15 cellular contexts compared by ENCODE assay signal in the genomic region with DNA sequence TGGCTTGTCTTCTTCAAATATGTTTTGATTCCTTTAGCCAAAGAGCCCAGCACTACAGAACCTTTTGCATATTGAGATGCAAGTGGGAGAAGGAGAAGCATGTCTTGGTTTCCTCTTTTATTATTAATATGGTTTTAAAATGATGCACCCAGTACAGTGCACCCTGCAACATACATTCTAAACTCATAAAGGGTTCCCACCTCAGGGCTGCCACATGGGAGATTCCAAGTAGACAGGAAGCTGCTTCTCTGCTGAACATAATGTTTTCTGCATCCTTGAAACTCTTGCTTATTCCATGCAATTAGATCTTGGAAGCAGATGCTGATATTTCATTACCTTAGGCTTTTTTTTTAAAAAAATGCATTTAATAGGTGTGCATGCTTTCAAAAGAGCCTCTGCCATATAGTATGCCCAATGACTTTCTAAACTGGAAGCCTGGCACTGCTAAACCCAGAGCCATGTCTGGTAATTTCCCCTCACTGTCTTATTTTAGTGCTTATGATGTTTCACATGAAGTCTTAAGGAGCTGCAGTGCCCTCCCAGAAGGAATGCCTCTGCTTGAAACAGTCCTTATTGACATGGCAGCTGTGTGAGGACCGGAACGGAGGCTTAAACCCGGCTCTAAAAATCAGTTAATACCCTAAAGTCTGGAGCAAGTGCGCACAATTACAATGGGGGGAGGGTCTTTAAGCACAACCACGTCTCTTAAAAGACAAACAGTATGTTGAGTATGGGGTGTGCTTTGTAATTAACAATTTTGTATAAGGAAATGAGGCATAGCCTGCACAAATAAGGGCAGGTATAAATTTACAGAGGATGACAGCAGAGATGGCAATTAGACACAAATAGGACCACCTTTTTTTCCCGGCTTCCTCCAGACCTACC. TPM values are rescaled to one million over a fixed set of nuclear protein-coding genes. Genes with fewer than 3 reads are reported as not detected.
DNase-seq lines count a peak whose midpoint lies in the region; ATAC-seq and TF ChIP-seq lines count a peak whose summit lies in the region.
"Had no signal": no experiment of that assay in that cellular context is flagged by ENCODE, and none has a peak within 500 bp of the region (broad histone marks: within the 10 kb centered on the region; RNA-seq: fewer than 3 reads in every experiment).

No MANE protein-coding gene starts in this region.

- DNase-seq in SK-N-SH (no peak), NCI-H524 treated with DMSO at 0.1 percent for 48 hours (lab: John Stamatoyannopoulos, UW) (peak; percentile 83), memory B cell (ENCODE audit: low spot score in 2 of 2) (peak in 1 of 2 donors; percentile 10)
- DNase-seq in stimulated activated effector memory CD8-positive, alpha-beta T cell treated with anti-CD3 and anti-CD28 coated beads, Interleukin-12 subunit alpha, Interleukin-12 subunit beta, amount 100 ng/mL, for 72 hours (ENCODE audit: low spot score in 2 of 2) = no peak
- DNase-seq in stimulated activated CD4-positive, alpha-beta T cell treated with anti-CD3 and anti-CD28 coated beads, Interleukin-15, amount 100 ng/mL, for 24 hours = no peak
- DNase-seq: ACHN, activated gamma-delta T cell treated with Interleukin-2 at 50 U/mL for 16 hours, left cardiac atrium, natural killer cell, Right ventricle myocardium superior, testis had no signal

- POLR2A ChIA-PET in SK-N-SH (lab: Yijun Ruan, JAX) = no interaction called here

- H3K27me3 ChIP-seq in SK-N-SH (ENCODE audit: insufficient read depth) = no peaks in the 10 kb centered on the region
- H3K27me3 ChIP-seq: testis had no signal

- H3K36me3 Mint-ChIP-seq in memory B cell = peaks cover 7% of the 10 kb centered on the region
- H3K36me3 Mint-ChIP-seq in stimulated activated effector memory CD8-positive, alpha-beta T cell treated with anti-CD3 and anti-CD28 coated beads, Interleukin-12 subunit alpha, Interleukin-12 subunit beta, amount 100 ng/mL, for 72 hours = no peaks in the 10 kb centered on the region
- H3K36me3 Mint-ChIP-seq: natural killer cell had no signal

- H4K20me1 ChIP-seq in SK-N-SH (ENCODE audit: insufficient read depth) = peaks cover 29% of the 10 kb centered on the region

- H3K4me2 ChIP-seq in SK-N-SH = peak overlapping the region; percentile 86

- H3K9me3 Mint-ChIP-seq in memory B cell = peaks cover 6% of the 10 kb centered on the region
- H3K9me3 Mint-ChIP-seq in stimulated activated effector memory CD8-positive, alpha-beta T cell treated with anti-CD3 and anti-CD28 coated beads, Interleukin-12 subunit alpha, Interleukin-12 subunit beta, amount 100 ng/mL, for 72 hours = no peaks in the 10 kb centered on the region
- H3K9me3 Mint-ChIP-seq: natural killer cell had no signal

- H3K27ac Mint-ChIP-seq in memory B cell = peak overlapping the region; percentile 31
- no peak overlapping the region for H3K27ac Mint-ChIP-seq in stimulated activated effector memory CD8-positive, alpha-beta T cell treated with anti-CD3 and anti-CD28 coated beads, Interleukin-12 subunit alpha, Interleukin-12 subunit beta, amount 100 ng/mL, for 72 hours
- H3K27ac Mint-ChIP-seq: natural killer cell had no signal

- CTCF ChIA-PET in SK-N-SH (lab: Yijun Ruan, JAX) = interaction anchor here (1.0 kb wide), 1 partner anchor 374 kb away, joined by 5 read pairs; no protein-coding TSS in a partner anchor

- peak overlapping the region; percentile 61 to 74; a peak in 3 of 4 replicates for H3K4me3 ChIP-seq in SK-N-SH (ENCODE audit: low read depth in 2 of 2, low read length in 1 of 2)
- H3K4me3 ChIP-seq: cardiac muscle cell, testis had no signal

- peaks cover 6 to 9% of the 10 kb centered on the region in 2 experiments for H3K36me3 ChIP-seq in SK-N-SH (replicated peaks in 1 of 2; ENCODE audit: control insufficient read depth in 1 of 2, insufficient read depth in 2 of 2, low read length in 1 of 2)
- H3K36me3 ChIP-seq: cardiac muscle cell had no signal

- no peak for TF ChIP-seq RAD21 in SK-N-SH (IDR thresholded peaks at IDR 0.05; ENCODE audit: low read length)

- H2AFZ ChIP-seq in SK-N-SH (ENCODE audit: low read depth) = peak overlapping the region; percentile 7; the same call in 1 of the 2 replicates

- peaks cover 21% of the 10 kb centered on the region for H3K4me1 Mint-ChIP-seq in memory B cell
- H3K4me1 Mint-ChIP-seq in stimulated activated effector memory CD8-positive, alpha-beta T cell treated with anti-CD3 and anti-CD28 coated beads, Interleukin-12 subunit alpha, Interleukin-12 subunit beta, amount 100 ng/mL, for 72 hours = peaks cover 59% of the 10 kb centered on the region

- peaks cover 41% of the 10 kb centered on the region for H3K27me3 Mint-ChIP-seq in memory B cell

- 11% methylated on average over 6 of the region's 6 CpGs for WGBS in SK-N-SH (ENCODE audit: low lambda C conversion rate)

- H3K4me3 Mint-ChIP-seq in memory B cell = no peak overlapping the region
- peak overlapping the region; percentile 38 for H3K4me3 Mint-ChIP-seq in stimulated activated effector memory CD8-positive, alpha-beta T cell treated with anti-CD3 and anti-CD28 coated beads, Interleukin-12 subunit alpha, Interleukin-12 subunit beta, amount 100 ng/mL, for 72 hours
- H3K4me3 Mint-ChIP-seq: natural killer cell had no signal

- peak overlapping the region; percentile 94 for H3K9ac ChIP-seq in SK-N-SH

- peaks cover 63% of the 10 kb centered on the region for H3K79me2 ChIP-seq in SK-N-SH (ENCODE audit: insufficient read depth)

- ATAC-seq in SK-N-SH treated with all-trans-retinoic acid at 6 μM for 48 hours = no peak
- ATAC-seq in memory B cell (ENCODE audit: low read depth) = no peak
- ATAC-seq in stimulated activated effector memory CD8-positive, alpha-beta T cell treated with anti-CD3 and anti-CD28 coated beads, Interleukin-12 subunit alpha, Interleukin-12 subunit beta, amount 100 ng/mL, for 72 hours = no peak
- no peak for ATAC-seq in GM19351 (IDR thresholded peaks at IDR 0.05; ENCODE audit: unreplicated experiment)
- ATAC-seq in HG03159 (IDR thresholded peaks at IDR 0.05; ENCODE audit: unreplicated experiment) = no peak
- ATAC-seq: left cardiac atrium, natural killer cell had no signal

- no peak for TF ChIP-seq CTCF in SK-N-SH (IDR thresholded peaks at IDR 0.05)

- H3K4me1 ChIP-seq in SK-N-SH (ENCODE audit: control insufficient read depth in 1 of 2, insufficient read depth in 2 of 2, low read depth in 1 of 2, low read length in 1 of 2) = peaks cover 5 to 19% of the 10 kb centered on the region in 2 experiments; a peak in 2 of 4 replicates

- H3K9me2 ChIP-seq in SK-N-SH = no peaks in the 10 kb centered on the region

- H3F3A ChIP-seq in SK-N-SH (replicated peaks; ENCODE audit: insufficient read depth) = peaks cover 26% of the 10 kb centered on the region

- no peaks in the 10 kb centered on the region for H3K9me3 ChIP-seq in SK-N-SH
- H3K9me3 ChIP-seq: testis had no signal

- H3K27ac ChIP-seq in SK-N-SH (ENCODE audit: low read depth in 2 of 2, low read length in 1 of 2) = peak overlapping the region; percentile 81 to 87
- H3K27ac ChIP-seq: cardiac muscle cell, testis had no signal

- TF ChIP-seq EP300 in SK-N-SH (IDR thresholded peaks at IDR 0.05; ENCODE audit: borderline replicate concordance in 1 of 2, low read depth in 1 of 2, low read length in 1 of 2) = no peak

TF ChIP-seq in SK-N-SH, 30 proteins besides CTCF, POLR2A, EP300 and RAD21 (continues in another document):
- TF ChIP-seq RXRA (IDR thresholded peaks at IDR 0.05; ENCODE audit: borderline replicate concordance, low read depth) (no peak), RCOR1 (IDR thresholded peaks at IDR 0.05; ENCODE audit: low read length) (no peak), RFX5 (IDR thresholded peaks at IDR 0.05; ENCODE audit: low read length) (no peak), NRF1 (IDR thresholded peaks at IDR 0.05; ENCODE audit: low read depth, low read length) (no peak), YY1 (IDR thresholded peaks at IDR 0.05; ENCODE audit: low read depth) (0 out of 2 replicates have a peak, but pooled peaks have one; percentile 23)
- TF ChIP-seq, protein P1, sequence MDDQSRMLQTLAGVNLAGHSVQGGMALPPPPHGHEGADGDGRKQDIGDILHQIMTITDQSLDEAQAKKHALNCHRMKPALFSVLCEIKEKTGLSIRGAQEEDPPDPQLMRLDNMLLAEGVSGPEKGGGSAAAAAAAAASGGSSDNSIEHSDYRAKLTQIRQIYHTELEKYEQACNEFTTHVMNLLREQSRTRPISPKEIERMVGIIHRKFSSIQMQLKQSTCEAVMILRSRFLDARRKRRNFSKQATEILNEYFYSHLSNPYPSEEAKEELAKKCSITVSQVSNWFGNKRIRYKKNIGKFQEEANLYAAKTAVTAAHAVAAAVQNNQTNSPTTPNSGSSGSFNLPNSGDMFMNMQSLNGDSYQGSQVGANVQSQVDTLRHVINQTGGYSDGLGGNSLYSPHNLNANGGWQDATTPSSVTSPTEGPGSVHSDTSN (IDR thresholded peaks at IDR 0.05) = no peak

TF ChIP-seq in SK-N-SH treated with all-trans-retinoic acid at 6 μM for 48 hours, 23 proteins besides CTCF, POLR2A, EP300 and RAD21:
- TF ChIP-seq, protein P2, sequence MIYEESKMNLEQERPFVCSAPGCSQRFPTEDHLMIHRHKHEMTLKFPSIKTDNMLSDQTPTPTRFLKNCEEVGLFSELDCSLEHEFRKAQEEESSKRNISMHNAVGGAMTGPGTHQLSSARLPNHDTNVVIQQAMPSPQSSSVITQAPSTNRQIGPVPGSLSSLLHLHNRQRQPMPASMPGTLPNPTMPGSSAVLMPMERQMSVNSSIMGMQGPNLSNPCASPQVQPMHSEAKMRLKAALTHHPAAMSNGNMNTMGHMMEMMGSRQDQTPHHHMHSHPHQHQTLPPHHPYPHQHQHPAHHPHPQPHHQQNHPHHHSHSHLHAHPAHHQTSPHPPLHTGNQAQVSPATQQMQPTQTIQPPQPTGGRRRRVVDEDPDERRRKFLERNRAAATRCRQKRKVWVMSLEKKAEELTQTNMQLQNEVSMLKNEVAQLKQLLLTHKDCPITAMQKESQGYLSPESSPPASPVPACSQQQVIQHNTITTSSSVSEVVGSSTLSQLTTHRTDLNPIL (CRISPR knock-in tag; IDR thresholded peaks at IDR 0.05; ENCODE audit: low read depth) = no peak
- TF ChIP-seq PPARA (CRISPR knock-in tag; IDR thresholded peaks at IDR 0.05; ENCODE audit: borderline replicate concordance) (no peak), ZFP3 (CRISPR knock-in tag; IDR thresholded peaks at IDR 0.05) (no peak), ZFP30 (CRISPR knock-in tag; IDR thresholded peaks at IDR 0.05) (no peak)

RNA-seq across cellular contexts. Expression of a gene that starts 2.0 kb away (rescaled TPM):
- polyA plus RNA-seq in SK-N-SH (2012; rRNA removed) = 31.2 and 52.1 TPM in 2 replicates
- 34.8 and 43.7 TPM in 2 replicates for polyA plus RNA-seq in SK-N-SH (2012; cell fraction: cytosol; rRNA removed)
- polyA plus RNA-seq in SK-N-SH (2012; cell fraction: nucleus; rRNA removed) = 42.7 and 45.1 TPM in 2 replicates
